ENCODE assay signal across 9 cellular contexts in genomic region chr1:157961805-157962762, GRCh38. TPM values are rescaled to one million over a fixed set of nuclear protein-coding genes. Genes with fewer than 3 reads are reported as not detected.
A peak's percentile ranks its signal among the peaks of the same experiment; 100 is the strongest.
DNase-seq lines count a peak whose midpoint lies in the region; ATAC-seq and TF ChIP-seq lines count a peak whose summit lies in the region.
"Had no signal": no experiment of that assay in that cellular context is flagged by ENCODE, and none has a peak within 500 bp of the region (broad histone marks: within the 10 kb centered on the region; RNA-seq: fewer than 3 reads in every experiment).

No MANE protein-coding gene starts in this region.

- H3K9me3 ChIP-seq in body of pancreas = no peaks in the 10 kb centered on the region

- peaks cover 0 to 5% of the 10 kb centered on the region in 2 donors for H3K4me1 Mint-ChIP-seq in effector memory CD8-positive, alpha-beta T cell (ENCODE audit: low read depth in 2 of 2)

- H3K4me3 ChIP-seq in body of pancreas = no peak overlapping the region

- TF ChIP-seq CTCF in body of pancreas (IDR thresholded peaks at IDR 0.05) = no peak

- H3K27me3 ChIP-seq in body of pancreas = no peaks in the 10 kb centered on the region

- intact Hi-C loops in body of pancreas (cut with DNase I) = loop anchor here (5.0 kb wide), 1 partner anchor 160 kb away; no protein-coding TSS in a partner anchor

- DNase-seq in NOMO-1 treated with DMSO at 0.1 percent for 48 hours (lab: John Stamatoyannopoulos, UW; ENCODE audit: unreplicated experiment) (peak; percentile 23), NOMO-1 treated with dmso at 0.1 percent for 144 hours (lab: John Stamatoyannopoulos, UW; ENCODE audit: unreplicated experiment) (no peak), HK-2 (ENCODE audit: unreplicated experiment) (peak; percentile 40), body of pancreas (peak in 2 of 4 donors; percentile 20 to 40), renal cortical epithelial cell (ENCODE audit: low read depth) (peak; percentile 83)
- DNase-seq in effector memory CD8-positive, alpha-beta T cell = no peak
- DNase-seq in stimulated activated CD4-positive, alpha-beta T cell treated with anti-CD3 and anti-CD28 coated beads, Interleukin-4, amount 100 ng/mL, for 24 hours = no peak

- peaks cover 44 to 68% of the 10 kb centered on the region in 2 donors for H3K27me3 Mint-ChIP-seq in effector memory CD8-positive, alpha-beta T cell

- no peaks in the 10 kb centered on the region for H3K36me3 ChIP-seq in body of pancreas (replicated peaks in 1 of 2; ENCODE audit: insufficient read depth in 1 of 2, low read depth in 2 of 2)

- H3K4me3 Mint-ChIP-seq in effector memory CD8-positive, alpha-beta T cell = no peak overlapping the region
- H3K4me3 Mint-ChIP-seq: activated naive CD8-positive, alpha-beta T cell had no signal

- peaks cover 44% of the 10 kb centered on the region for H3K4me1 ChIP-seq in body of pancreas

- no peak overlapping the region for H3K27ac Mint-ChIP-seq in effector memory CD8-positive, alpha-beta T cell
- H3K27ac Mint-ChIP-seq: activated naive CD8-positive, alpha-beta T cell had no signal

- WGBS in body of pancreas, 2 donors = 40 to 42% methylated on average over 11 of the region's 11 CpGs

- peak overlapping the region in 2 of 4 donors; percentile 40 to 50 for H3K27ac ChIP-seq in body of pancreas

- no peaks in the 10 kb centered on the region for H3K9me3 Mint-ChIP-seq in effector memory CD8-positive, alpha-beta T cell

- TF ChIP-seq POLR2A in body of pancreas (IDR thresholded peaks at IDR 0.05) = no peak

- H3K36me3 Mint-ChIP-seq in effector memory CD8-positive, alpha-beta T cell (ENCODE audit: insufficient read depth) = no peaks in the 10 kb centered on the region
- H3K36me3 Mint-ChIP-seq: activated naive CD8-positive, alpha-beta T cell had no signal

- peak; percentile 49 for ATAC-seq in body of pancreas
- no peak for ATAC-seq in effector memory CD8-positive, alpha-beta T cell (replicated peaks)
- ATAC-seq in HG03280 (IDR thresholded peaks at IDR 0.05; ENCODE audit: unreplicated experiment) = no peak

RNA-seq across cellular contexts. Expression of gene KIRREL1, which starts 31.4 kb away (rescaled TPM):
- total RNA-seq in body of pancreas = 10 to 100 TPM; 10.9 to 11.4 TPM
- total RNA-seq in renal cortical epithelial cell = 161 and 297 TPM in 2 replicates

Comparison
In these comparisons a context has a peak if more than half of its experiments do, and no peak if none do; other contexts are left out.
1. DNase-seq: peak in NOMO-1 treated with DMSO at 0.1 percent for 48 hours (single experiment), HK-2 (single experiment) and renal cortical epithelial cell (single experiment); none in NOMO-1 treated with dmso at 0.1 percent for 144 hours (single experiment), effector memory CD8-positive, alpha-beta T cell (0 of 3) and stimulated activated CD4-positive, alpha-beta T cell treated with anti-CD3 and anti-CD28 coated beads, Interleukin-4, amount 100 ng/mL, for 24 hours (single experiment).
2. RNA of gene KIRREL1, which starts 31.4 kb away (total RNA-seq): 161 to 297 TPM in renal cortical epithelial cell; 10.9 to 11.4 TPM in body of pancreas; every median in the first group is over 10 times any median in the second.